In the genomic region with DNA sequence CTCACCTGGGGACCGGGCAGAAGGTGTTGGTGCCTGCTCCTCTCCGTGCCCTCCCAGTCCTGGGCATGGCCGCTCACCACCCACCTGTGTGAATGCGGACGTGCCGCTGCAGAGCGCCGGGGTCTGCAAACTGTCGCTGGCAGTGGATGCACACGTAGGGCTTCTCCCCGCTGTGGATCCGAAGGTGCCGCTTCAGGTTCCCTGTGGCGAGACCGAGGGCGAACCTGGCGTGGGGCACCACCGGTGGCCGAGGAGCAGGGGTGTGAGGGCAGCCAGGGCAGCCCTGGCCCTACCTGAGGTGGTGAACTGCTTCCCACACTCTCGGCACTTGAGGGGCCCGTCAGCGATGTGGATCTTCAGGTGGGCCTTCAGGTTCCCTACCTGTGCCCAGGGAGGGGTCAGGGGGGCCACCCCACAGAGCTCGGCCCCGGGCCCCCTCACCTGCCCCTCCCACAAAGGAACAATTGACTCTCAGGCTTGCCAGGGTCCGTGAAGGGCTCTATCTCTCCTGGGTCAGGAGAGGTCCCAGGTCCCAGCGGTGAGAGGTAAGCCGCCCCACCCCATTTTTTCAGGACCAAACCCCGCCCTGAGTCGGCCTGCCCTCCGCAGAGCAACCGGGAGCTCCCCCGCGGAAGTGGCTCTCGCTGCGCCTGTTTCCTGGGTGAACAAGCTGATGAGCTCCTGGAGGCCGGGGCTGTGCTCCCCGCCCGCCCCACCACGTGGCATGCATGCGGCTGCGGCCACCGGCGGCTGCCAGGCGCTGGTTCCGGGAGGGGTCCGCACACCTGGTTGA, we compare ENCODE assay signal across 1 cellular context.
A peak's percentile ranks its signal among the peaks of the same experiment; 100 is the strongest.
TF ChIP-seq lines count a peak whose summit lies in the region.

No MANE protein-coding gene starts in this region.

TF ChIP-seq in GM12878, 131 proteins besides CTCF, POLR2A, EP300 and RAD21:
- TF ChIP-seq HCFC1 (IDR thresholded peaks at IDR 0.05; ENCODE audit: low read length) (no peak), POLR2AphosphoS5 (IDR thresholded peaks at IDR 0.05; ENCODE audit: low read length) (peak; percentile 8; the same call in 1 of the 2 replicates), SPI1 (IDR thresholded peaks at IDR 0.05; ENCODE audit: borderline replicate concordance, insufficient read depth, low read depth, low read length) (no peak), MYC (IDR thresholded peaks at IDR 0.05; ENCODE audit: insufficient read depth, insufficient read length, insufficient replicate concordance, low read length, severe bottlenecking) (no peak)
- TF ChIP-seq, protein P1, sequence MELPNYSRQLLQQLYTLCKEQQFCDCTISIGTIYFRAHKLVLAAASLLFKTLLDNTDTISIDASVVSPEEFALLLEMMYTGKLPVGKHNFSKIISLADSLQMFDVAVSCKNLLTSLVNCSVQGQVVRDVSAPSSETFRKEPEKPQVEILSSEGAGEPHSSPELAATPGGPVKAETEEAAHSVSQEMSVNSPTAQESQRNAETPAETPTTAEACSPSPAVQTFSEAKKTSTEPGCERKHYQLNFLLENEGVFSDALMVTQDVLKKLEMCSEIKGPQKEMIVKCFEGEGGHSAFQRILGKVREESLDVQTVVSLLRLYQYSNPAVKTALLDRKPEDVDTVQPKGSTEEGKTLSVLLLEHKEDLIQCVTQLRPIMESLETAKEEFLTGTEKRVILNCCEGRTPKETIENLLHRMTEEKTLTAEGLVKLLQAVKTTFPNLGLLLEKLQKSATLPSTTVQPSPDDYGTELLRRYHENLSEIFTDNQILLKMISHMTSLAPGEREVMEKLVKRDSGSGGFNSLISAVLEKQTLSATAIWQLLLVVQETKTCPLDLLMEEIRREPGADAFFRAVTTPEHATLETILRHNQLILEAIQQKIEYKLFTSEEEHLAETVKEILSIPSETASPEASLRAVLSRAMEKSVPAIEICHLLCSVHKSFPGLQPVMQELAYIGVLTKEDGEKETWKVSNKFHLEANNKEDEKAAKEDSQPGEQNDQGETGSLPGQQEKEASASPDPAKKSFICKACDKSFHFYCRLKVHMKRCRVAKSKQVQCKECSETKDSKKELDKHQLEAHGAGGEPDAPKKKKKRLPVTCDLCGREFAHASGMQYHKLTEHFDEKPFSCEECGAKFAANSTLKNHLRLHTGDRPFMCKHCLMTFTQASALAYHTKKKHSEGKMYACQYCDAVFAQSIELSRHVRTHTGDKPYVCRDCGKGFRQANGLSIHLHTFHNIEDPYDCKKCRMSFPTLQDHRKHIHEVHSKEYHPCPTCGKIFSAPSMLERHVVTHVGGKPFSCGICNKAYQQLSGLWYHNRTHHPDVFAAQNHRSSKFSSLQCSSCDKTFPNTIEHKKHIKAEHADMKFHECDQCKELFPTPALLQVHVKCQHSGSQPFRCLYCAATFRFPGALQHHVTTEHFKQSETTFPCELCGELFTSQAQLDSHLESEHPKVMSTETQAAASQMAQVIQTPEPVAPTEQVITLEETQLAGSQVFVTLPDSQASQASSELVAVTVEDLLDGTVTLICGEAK (IDR thresholded peaks at IDR 0.05; ENCODE audit: borderline replicate concordance) = no peak
TF ChIP-seq in GM12878: peak in this region for 1.
